ENCODE assay signal across 31 cellular contexts in the genomic region with DNA sequence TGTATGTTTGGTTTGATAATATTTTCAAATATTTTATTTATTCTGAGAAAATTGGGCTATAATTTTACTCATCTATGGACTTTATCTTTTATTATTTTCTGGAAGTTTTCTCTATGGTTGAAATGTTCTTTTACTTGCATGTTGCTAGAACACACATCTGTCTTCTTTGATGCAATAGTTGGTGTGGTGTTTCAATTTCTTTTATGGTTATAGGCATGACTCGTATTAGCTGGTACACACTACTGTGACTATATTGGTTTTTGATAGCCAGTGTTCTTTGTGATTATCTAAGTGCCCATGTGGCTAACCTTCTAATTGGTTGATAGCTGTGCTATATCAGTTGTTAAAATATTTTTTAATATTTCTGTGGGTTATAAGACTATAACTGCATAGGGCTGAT.
"Had no signal": no experiment of that assay in that cellular context is flagged by ENCODE, and none has a peak within 500 bp of the region (broad histone marks: within the 10 kb centered on the region; RNA-seq: fewer than 3 reads in every experiment).

No MANE protein-coding gene starts in this region.

- ATAC-seq: activated CD8-positive, alpha-beta T cell treated with anti-CD3 and anti-CD28 coated beads for 36 hours; activated T-cell treated with anti-CD3 and anti-CD28 coated beads, Interleukin-2, amount 50 U/mL, for 72 hours; body of pancreas; PC-3 had no signal

- H3K27ac Mint-ChIP-seq: activated CD4-positive, alpha-beta T cell treated with anti-CD3 and anti-CD28 coated beads, Interleukin-2, amount 10 ng/mL, durations not matched to agents 24 days and 14 days; activated CD8-positive, alpha-beta T cell treated with anti-CD3 and anti-CD28 coated beads for 36 hours; activated naive CD4-positive, alpha-beta T cell treated with anti-CD3 and anti-CD28 coated beads, Interleukin-2, amount 50 U/mL, for 24 hours; activated naive CD8-positive, alpha-beta T cell treated with anti-CD3 and anti-CD28 coated beads, Interleukin-2, amount 10 ng/mL, durations not matched to agents 7 days and 5 days; activated T-cell treated with anti-CD3 and anti-CD28 coated beads, Interleukin-2, amount 50 U/mL, for 72 hours; activated T-helper 2 cell treated with anti-CD3 and anti-CD28 coated beads, Interferon-gamma antibody, Interleukin-2, Interleukin-4, amounts not matched to agents 10 μg/mL and 5 μg/mL and 100 μg/mL, durations not matched to agents 14 hours and 24 hours and 36 hours; T-helper 1 cell treated with Interleukin-12 subunit alpha and Interleukin-12 subunit beta and Interleukin-4 antibody, amounts not matched to agents 30 μg/mL and 1 μg/mL, for 36 hours; T-helper 2 cell treated with Interferon-gamma antibody and Interleukin-4, amounts not matched to agents 5 μg/mL and 100 μg/mL, for 36 hours had no signal

- H3K36me3 Mint-ChIP-seq: activated naive CD4-positive, alpha-beta T cell treated with anti-CD3 and anti-CD28 coated beads, Interleukin-2, amount 50 U/mL, for 24 hours; activated naive CD8-positive, alpha-beta T cell treated with anti-CD3 and anti-CD28 coated beads, Interleukin-2, amount 10 ng/mL, durations not matched to agents 7 days and 5 days had no signal

- H3K9me3 Mint-ChIP-seq: activated CD4-positive, alpha-beta T cell treated with anti-CD3 and anti-CD28 coated beads, Interleukin-2, amount 10 ng/mL, durations not matched to agents 24 days and 14 days; activated CD8-positive, alpha-beta T cell treated with anti-CD3 and anti-CD28 coated beads for 36 hours; activated naive CD4-positive, alpha-beta T cell treated with anti-CD3 and anti-CD28 coated beads, Interleukin-2, amount 50 U/mL, for 24 hours; activated T-helper 2 cell treated with anti-CD3 and anti-CD28 coated beads, Interferon-gamma antibody, Interleukin-2, Interleukin-4, amounts not matched to agents 10 μg/mL and 5 μg/mL and 100 μg/mL, durations not matched to agents 14 hours and 24 hours and 36 hours; T-helper 2 cell treated with Interferon-gamma antibody and Interleukin-4, amounts not matched to agents 5 μg/mL and 100 μg/mL, for 36 hours had no signal

- H3K4me3 Mint-ChIP-seq: activated CD4-positive, alpha-beta T cell treated with anti-CD3 and anti-CD28 coated beads, Interleukin-2, amount 10 ng/mL, durations not matched to agents 24 days and 14 days; activated CD8-positive, alpha-beta T cell treated with anti-CD3 and anti-CD28 coated beads for 36 hours; activated naive CD4-positive, alpha-beta T cell treated with anti-CD3 and anti-CD28 coated beads, Interleukin-2, amount 50 U/mL, for 24 hours; activated naive CD8-positive, alpha-beta T cell treated with anti-CD3 and anti-CD28 coated beads, Interleukin-2, amount 10 ng/mL, durations not matched to agents 7 days and 5 days; activated T-cell treated with anti-CD3 and anti-CD28 coated beads, Interleukin-2, amount 50 U/mL, for 72 hours; T-helper 1 cell treated with Interleukin-12 subunit alpha and Interleukin-12 subunit beta and Interleukin-4 antibody, amounts not matched to agents 30 μg/mL and 1 μg/mL, for 36 hours; T-helper 2 cell treated with Interferon-gamma antibody and Interleukin-4, amounts not matched to agents 5 μg/mL and 100 μg/mL, for 36 hours had no signal

- H3K4me1 Mint-ChIP-seq: activated CD4-positive, alpha-beta T cell treated with anti-CD3 and anti-CD28 coated beads, Interleukin-2, amount 10 ng/mL, durations not matched to agents 24 days and 14 days; activated naive CD4-positive, alpha-beta T cell treated with anti-CD3 and anti-CD28 coated beads, Interleukin-2, amount 50 U/mL, for 24 hours; activated naive CD8-positive, alpha-beta T cell treated with anti-CD3 and anti-CD28 coated beads, Interleukin-2, amount 10 ng/mL, durations not matched to agents 7 days and 5 days had no signal

- DNase-seq: activated CD4-positive, alpha-beta T cell treated with anti-CD3 and anti-CD28 coated beads, Interleukin-2, amount 10 ng/mL, durations not matched to agents 24 days and 14 days; activated CD4-positive, alpha-beta T cell treated with anti-CD3 and anti-CD28 coated beads, Interleukin-2, amount 50 U/mL, for 4 hours; activated CD8-positive, alpha-beta T cell treated with anti-CD3 and anti-CD28 coated beads for 36 hours; activated gamma-delta T cell; activated naive CD4-positive, alpha-beta T cell treated with Interleukin-2 at 50 U/mL for 16 hours; activated naive CD8-positive, alpha-beta T cell treated with anti-CD3 and anti-CD28 coated beads, Interleukin-2, amount 10 ng/mL, durations not matched to agents 7 days and 5 days; activated T-cell treated with anti-CD3 and anti-CD28 coated beads, Interleukin-2, amount 50 U/mL, for 1 hour; activated T-cell treated with anti-CD3 and anti-CD28 coated beads, Interleukin-2, amount 50 U/mL, for 72 hours; adrenal gland; body of pancreas; Kasumi-1; KG1; MM.1S; MV-4-11; NCI-H1092; NCI-H1436 treated with DMSO at 0.1 percent for 48 hours; NCI-H1694 treated with DMSO at 0.1 percent for 48 hours; NCI-H2029; NCI-H345; NCI-H526; NCI-H748 treated with DMSO at 0.1 percent for 48 hours; NK-92 treated with Interleukin-12 subunit alpha and Interleukin-12 subunit beta, amount 100 ng/mL, for 24 hours; PC-3; Peyer's patch; RPMI8226; SHP77 treated with DMSO at 0.1 percent for 48 hours; SK-N-SH had no signal

- H3K27me3 Mint-ChIP-seq: activated CD4-positive, alpha-beta T cell treated with anti-CD3 and anti-CD28 coated beads, Interleukin-2, amount 10 ng/mL, durations not matched to agents 24 days and 14 days; activated CD8-positive, alpha-beta T cell treated with anti-CD3 and anti-CD28 coated beads for 36 hours; activated naive CD4-positive, alpha-beta T cell treated with anti-CD3 and anti-CD28 coated beads, Interleukin-2, amount 50 U/mL, for 24 hours had no signal
